Comparison of ENCODE assay signal across 9 cellular contexts in the genomic region with DNA sequence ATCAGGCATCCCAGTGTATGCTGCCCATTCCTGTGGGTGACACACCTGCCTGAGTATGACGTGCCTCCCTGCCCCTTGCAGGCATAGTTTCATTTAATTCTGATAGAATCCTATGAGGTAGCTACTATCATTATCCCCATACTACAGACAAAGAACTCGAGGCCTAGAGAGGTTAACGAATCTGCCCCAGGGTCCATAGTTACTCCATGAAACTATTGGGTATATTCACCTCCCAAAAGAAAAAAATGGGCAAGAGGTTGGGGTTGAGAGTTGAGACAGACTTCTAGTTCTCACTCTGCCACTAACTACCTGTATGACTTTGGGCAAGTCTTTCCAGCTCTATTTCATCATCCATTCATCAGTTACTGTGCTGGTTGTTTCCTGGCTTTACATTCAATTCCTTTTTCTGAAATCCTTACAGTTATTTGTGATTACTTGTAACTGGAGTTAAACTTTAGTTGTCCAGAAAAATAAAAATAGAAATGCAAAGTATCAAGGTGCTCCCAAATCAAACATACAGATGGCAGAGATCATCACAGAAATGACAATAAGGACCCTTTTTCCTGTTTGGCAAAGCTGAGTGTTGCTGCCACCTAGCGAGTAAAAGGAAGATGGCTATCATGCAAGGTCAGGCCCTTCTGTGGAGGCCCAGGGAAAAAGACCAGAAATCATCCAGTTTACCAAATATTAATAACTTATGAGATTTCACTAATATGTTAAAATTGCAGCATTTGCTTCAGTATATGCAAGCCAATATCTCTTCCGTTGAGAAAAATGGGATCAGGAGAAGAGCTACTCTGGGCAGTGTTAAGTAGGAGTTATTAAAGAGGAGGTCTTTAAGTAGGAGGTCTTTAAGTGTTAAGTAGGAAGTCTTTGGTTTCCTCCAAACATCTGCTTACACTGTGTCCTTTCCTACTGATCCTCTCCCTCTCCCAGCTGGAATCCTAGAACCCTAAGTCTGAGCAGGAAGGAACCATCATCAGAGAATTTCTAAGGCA. TPM values are rescaled to one million over a fixed set of nuclear protein-coding genes. Genes with fewer than 3 reads are reported as not detected.
A peak's percentile ranks its signal among the peaks of the same experiment; 100 is the strongest.
DNase-seq lines count a peak whose midpoint lies in the region; ATAC-seq and TF ChIP-seq lines count a peak whose summit lies in the region.
"Had no signal": no experiment of that assay in that cellular context is flagged by ENCODE, and none has a peak within 500 bp of the region (broad histone marks: within the 10 kb centered on the region; RNA-seq: fewer than 3 reads in every experiment).

No MANE protein-coding gene starts in this region.

- no peaks in the 10 kb centered on the region for H3K4me1 ChIP-seq in tibial nerve

- DNase-seq in EL (peak; percentile 36), NCI-H146 (lab: John Stamatoyannopoulos, UW) (peak; percentile 27), dermis microvascular lymphatic vessel endothelial cell (ENCODE audit: low read depth in 2 of 2) (peak; percentile 35 to 54), myocyte (ENCODE audit: low read depth) (peak; percentile 45), tibial nerve (ENCODE audit: low spot score in 2 of 2) (peak; percentile 23 to 61)
- DNase-seq in activated CD4-positive, CD25-positive, alpha-beta regulatory T cell treated with anti-CD3 and anti-CD28 coated beads, Interleukin-2, amount 50 U/mL, for 72 hours = peak; percentile 42

- no peak for TF ChIP-seq EP300 in tibial nerve (IDR thresholded peaks at IDR 0.05)

- no peak overlapping the region for H3K27ac ChIP-seq in tibial nerve

- no peak overlapping the region for H3K4me3 ChIP-seq in tibial nerve

- H3K27me3 ChIP-seq in tibial nerve = no peaks in the 10 kb centered on the region

- no peaks in the 10 kb centered on the region for H3K36me3 ChIP-seq in tibial nerve

- H3K9me3 ChIP-seq in tibial nerve = no peaks in the 10 kb centered on the region

- 49 to 55% methylated on average over 5 of the region's 5 CpGs for WGBS in tibial nerve, 2 donors

- peak; percentile 76 for ATAC-seq in GM21717 (IDR thresholded peaks at IDR 0.05; ENCODE audit: unreplicated experiment)
- no peak for ATAC-seq in HG03460 (IDR thresholded peaks at IDR 0.05; ENCODE audit: unreplicated experiment)

- no peak for TF ChIP-seq POLR2A in tibial nerve (IDR thresholded peaks at IDR 0.05)

- peak; percentile 48 to 72 (median 70) for TF ChIP-seq CTCF in tibial nerve (IDR thresholded peaks at IDR 0.05)

RNA-seq across cellular contexts. Expression of a gene that starts 17.1 kb away (rescaled TPM):
- total RNA-seq in dermis microvascular lymphatic vessel endothelial cell (14.4 and 19.2 TPM in 2 replicates), myocyte (11.0 and 14.3 TPM in 2 replicates), tibial nerve (10 to 100 TPM; 19.7 to 32.7 (median 22.8) TPM)
- 6.6 TPM for polyA plus RNA-seq in myocyte (2012)

RNA-seq across cellular contexts. Expression of a gene that starts 32.4 kb away (rescaled TPM):
- total RNA-seq in dermis microvascular lymphatic vessel endothelial cell (under 0.01 TPM in 1 of 2 replicates, not detected in the other), myocyte (not detected in 2 replicates), tibial nerve (under 1 TPM in 1 of 4 donors, not detected in 3; 0.20 TPM)
- polyA plus RNA-seq in myocyte (2012) = not detected
- total RNA-seq: temporal lobe had no signal
